Comparison of ENCODE assay signal across 21 cellular contexts in the genomic region with DNA sequence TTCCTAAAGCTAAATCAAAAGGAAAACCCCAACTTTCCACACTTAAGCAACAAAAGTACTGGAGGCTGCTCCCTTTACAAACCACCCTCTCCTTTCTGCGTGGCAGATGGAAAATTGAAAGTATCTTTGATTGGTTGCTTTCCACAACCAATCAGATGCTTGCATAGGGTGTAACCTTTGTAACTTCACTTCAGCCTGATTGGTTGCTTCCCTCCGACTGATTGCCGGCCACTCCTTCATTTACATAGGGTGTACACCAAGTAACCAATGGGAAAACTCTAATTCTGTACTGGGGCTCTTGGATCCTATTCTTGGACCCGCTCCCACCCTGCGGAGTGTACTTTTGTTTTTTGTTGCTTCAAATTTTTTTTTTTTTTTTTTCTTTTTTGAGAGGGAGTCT.
"Had no signal": no experiment of that assay in that cellular context is flagged by ENCODE, and none has a peak within 500 bp of the region (broad histone marks: within the 10 kb centered on the region; RNA-seq: fewer than 3 reads in every experiment).

No MANE protein-coding gene starts in this region.

- H3K4me3 ChIP-seq: pancreas, thyroid gland had no signal

- H3K27me3 ChIP-seq: foreskin keratinocyte, pancreas, thyroid gland had no signal

- H3K4me3 Mint-ChIP-seq: endodermal cell, naive B cell, nephron, type B pancreatic cell had no signal

- DNase-seq: effector CD4-positive, alpha-beta T cell; endodermal cell; erythroblast; foreskin keratinocyte; kidney glomerular epithelial cell; mesendoderm; naive B cell; occipital lobe; pancreas; right cardiac atrium; small intestine; stimulated activated CD4-positive, alpha-beta T cell treated with anti-CD3 and anti-CD28 coated beads, Interleukin-12 subunit alpha, Interleukin-12 subunit beta, amount 100 ng/mL, for 4 hours; stimulated activated CD4-positive, alpha-beta T cell treated with anti-CD3 and anti-CD28 coated beads, Interleukin-2, amount 100 ng/mL, for 48 hours; stimulated activated naive CD4-positive, alpha-beta T cell treated with Interleukin-2 at 50 U/mL for 16 hours; thyroid gland had no signal

- H3K27ac Mint-ChIP-seq: endodermal cell, naive B cell, nephron, progenitor cell of endocrine pancreas, type B pancreatic cell had no signal

- H3K4me1 ChIP-seq: foreskin keratinocyte, pancreas had no signal

- FAIRE-seq: endothelial cell of umbilical vein, islet of Langerhans, pancreas, small intestine, urothelium cell line had no signal

- ATAC-seq: foreskin keratinocyte, pancreas had no signal

- H3K27ac ChIP-seq: foreskin keratinocyte, pancreas, thyroid gland had no signal

- H3K9me3 Mint-ChIP-seq: endodermal cell, nephron, type B pancreatic cell had no signal

- H3K36me3 ChIP-seq: pancreas, thyroid gland had no signal

- H3K9me3 ChIP-seq: pancreas, thyroid gland had no signal

- H3K36me3 Mint-ChIP-seq: naive B cell, type B pancreatic cell had no signal
